In the genomic region with DNA sequence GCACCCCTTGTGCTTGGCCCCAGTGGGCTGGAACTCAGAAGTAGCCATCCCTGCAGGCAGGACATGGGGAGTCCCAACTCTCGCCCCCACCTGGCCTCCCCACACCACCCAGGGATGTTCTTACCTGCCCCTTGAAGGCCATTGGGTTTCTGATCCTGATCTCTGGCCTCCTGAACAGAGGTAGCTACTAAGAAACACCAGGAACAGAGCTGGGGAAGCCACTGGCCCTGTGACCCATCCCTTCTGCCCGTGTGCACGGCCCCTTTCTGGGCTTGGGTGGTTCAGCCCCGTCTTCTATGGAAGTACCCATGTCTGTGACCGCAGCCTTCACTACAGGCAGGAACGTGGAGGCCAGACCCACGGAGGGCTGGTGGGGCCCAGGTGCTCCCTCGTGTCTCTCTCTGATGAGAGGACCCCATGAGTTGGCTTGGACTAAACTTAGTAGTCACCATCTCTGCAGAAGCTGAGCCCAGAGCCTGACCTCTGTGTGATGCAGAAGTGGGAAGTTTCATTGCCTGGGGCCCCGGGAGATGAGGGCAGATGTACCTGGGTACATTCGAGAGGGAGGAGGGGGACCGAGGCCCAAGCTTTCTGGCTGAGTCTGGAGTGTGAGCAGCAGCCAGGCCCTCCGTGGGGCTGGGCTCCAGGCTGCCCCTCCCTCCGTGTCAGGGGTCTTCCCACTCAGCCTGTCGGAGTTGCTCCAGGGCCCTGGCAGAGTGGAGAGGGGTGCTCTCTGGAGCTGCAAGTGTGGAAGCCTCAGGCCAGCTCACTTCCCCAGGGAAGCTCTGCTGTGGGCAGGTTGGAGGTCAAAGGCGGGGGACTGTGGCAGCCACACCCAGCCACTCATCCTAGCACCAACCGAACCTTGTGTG, we compare ENCODE assay signal across 15 cellular contexts.
A peak's percentile ranks its signal among the peaks of the same experiment; 100 is the strongest.
DNase-seq lines count a peak whose midpoint lies in the region; ATAC-seq and TF ChIP-seq lines count a peak whose summit lies in the region.
"Had no signal": no experiment of that assay in that cellular context is flagged by ENCODE, and none has a peak within 500 bp of the region (broad histone marks: within the 10 kb centered on the region; RNA-seq: fewer than 3 reads in every experiment).

No MANE protein-coding gene starts in this region.

- no peak for TF ChIP-seq CTCF in OCI-LY3 (IDR thresholded peaks at IDR 0.05; ENCODE audit: low read depth, low read length)
- TF ChIP-seq CTCF in spleen (IDR thresholded peaks at IDR 0.05 in 8 of 11, conservative IDR thresholded peaks at IDR 0.05 in 3 of 11) = no peak

- DNase-seq in activated T-cell treated with anti-CD3 and anti-CD28 coated beads, Interleukin-2, amount 50 U/mL, for 72 hours = no peak
- no peak for DNase-seq in activated T-cell treated with anti-CD3 and anti-CD28 coated beads for 4 hours
- no peak for DNase-seq in effector memory CD8-positive, alpha-beta T cell
- DNase-seq in spleen = peak; percentile 80
- no peak for DNase-seq in T-helper 9 cell
- no peak for DNase-seq in DMS79 (lab: John Stamatoyannopoulos, UW)
- DNase-seq: activated gamma-delta T cell, islet precursor cell, T-helper 1 cell, trophoblast cell, WERI-Rb-1 had no signal

- H3K9me3 ChIP-seq in OCI-LY3 (ENCODE audit: insufficient read depth, low read length) (no peaks in the 10 kb centered on the region), spleen (no peaks in the 10 kb centered on the region)

- 76 to 90% (median 84%) methylated on average over 11 to 16 of the region's 16 CpGs for WGBS in spleen, 5 donors

- peaks cover 1 to 3% of the 10 kb centered on the region in 2 donors for H3K36me3 Mint-ChIP-seq in activated T-cell treated with anti-CD3 and anti-CD28 coated beads, Interleukin-2, amount 50 U/mL, for 72 hours (ENCODE audit: insufficient read depth in 2 of 2)
- H3K36me3 Mint-ChIP-seq in effector memory CD8-positive, alpha-beta T cell (ENCODE audit: insufficient read depth) = peaks cover 30% of the 10 kb centered on the region
- H3K36me3 Mint-ChIP-seq: neural progenitor cell had no signal

- no peaks in the 10 kb centered on the region for H3K27me3 Mint-ChIP-seq in activated T-cell treated with anti-CD3 and anti-CD28 coated beads, Interleukin-2, amount 50 U/mL, for 72 hours (ENCODE audit: low read depth)
- H3K27me3 Mint-ChIP-seq in effector memory CD8-positive, alpha-beta T cell = no peaks in the 10 kb centered on the region
- H3K27me3 Mint-ChIP-seq: stimulated activated naive CD8-positive, alpha-beta T cell treated with anti-CD3 and anti-CD28 coated beads, Interleukin-15, Interleukin-2, amounts not matched to agents 100 ng/mL and 50 ng/mL, for 24 hours had no signal

- H3K27ac ChIP-seq in OCI-LY3 (ENCODE audit: low read length) (peak overlapping the region; percentile 49), spleen (peak overlapping the region in 3 of 8 donors; percentile 95 to 96 (median 96))
- H3K27ac ChIP-seq: neural progenitor cell, WERI-Rb-1 had no signal

- H3K4me1 Mint-ChIP-seq in activated T-cell treated with anti-CD3 and anti-CD28 coated beads, Interleukin-2, amount 50 U/mL, for 72 hours (ENCODE audit: low read depth) = peaks cover 38% of the 10 kb centered on the region
- peaks cover 37 to 40% of the 10 kb centered on the region in 2 donors for H3K4me1 Mint-ChIP-seq in effector memory CD8-positive, alpha-beta T cell (ENCODE audit: low read depth in 2 of 2)
- H3K4me1 Mint-ChIP-seq: neural progenitor cell had no signal

- no peak for ATAC-seq in activated T-cell treated with anti-CD3 and anti-CD28 coated beads, Interleukin-2, amount 50 U/mL, for 72 hours (replicated peaks in 1 of 2)
- ATAC-seq in effector memory CD8-positive, alpha-beta T cell (replicated peaks) = no peak
- no peak for ATAC-seq in HG03460 (IDR thresholded peaks at IDR 0.05; ENCODE audit: unreplicated experiment)

- H3K27me3 ChIP-seq in OCI-LY3 (ENCODE audit: low read depth, low read length) (no peaks in the 10 kb centered on the region), spleen (replicated peaks in 1 of 7) (no peaks in the 10 kb centered on the region)

- peaks cover 38% of the 10 kb centered on the region for H3K79me2 ChIP-seq in OCI-LY3 (ENCODE audit: low read length)

- peak overlapping the region in 1 of 2 donors; percentile 96 for H3K4me3 Mint-ChIP-seq in activated T-cell treated with anti-CD3 and anti-CD28 coated beads, Interleukin-2, amount 50 U/mL, for 72 hours
- H3K4me3 Mint-ChIP-seq in effector memory CD8-positive, alpha-beta T cell = peak overlapping the region; percentile 33 to 48
- H3K4me3 Mint-ChIP-seq: neural progenitor cell had no signal

- no peak overlapping the region; the same call in 1 of the 2 replicates for H2AFZ ChIP-seq in OCI-LY3 (ENCODE audit: low read depth, low read length)
- H2AFZ ChIP-seq: neural progenitor cell had no signal

- H3K4me1 ChIP-seq in OCI-LY3 (ENCODE audit: low read length) (peaks cover 38% of the 10 kb centered on the region), spleen (peaks cover 15 to 62% (median 50%) of the 10 kb centered on the region in 6 donors)
- H3K4me1 ChIP-seq: neural progenitor cell had no signal

- intact Hi-C loops in spleen (cut with DNase I; ENCODE audit: low total_unique reads) = no loop called here

- no peaks in the 10 kb centered on the region for H3K9me3 Mint-ChIP-seq in activated T-cell treated with anti-CD3 and anti-CD28 coated beads, Interleukin-2, amount 50 U/mL, for 72 hours
- H3K9me3 Mint-ChIP-seq in effector memory CD8-positive, alpha-beta T cell = no peaks in the 10 kb centered on the region
- H3K9me3 Mint-ChIP-seq: neural progenitor cell; stimulated activated naive CD8-positive, alpha-beta T cell treated with anti-CD3 and anti-CD28 coated beads, Interleukin-15, Interleukin-2, amounts not matched to agents 100 ng/mL and 50 ng/mL, for 24 hours had no signal

- H3K9ac ChIP-seq in OCI-LY3 (ENCODE audit: low read length) = peak overlapping the region; percentile 45; the same call in 1 of the 2 replicates
- H3K9ac ChIP-seq: neural progenitor cell had no signal

- H3K4me2 ChIP-seq in OCI-LY3 (ENCODE audit: low read length) = peak overlapping the region; percentile 94
- H3K4me2 ChIP-seq: neural progenitor cell had no signal

- H4K20me1 ChIP-seq in OCI-LY3 (ENCODE audit: insufficient read depth, low read length) = peaks cover under 1% of the 10 kb centered on the region; the same call in 1 of the 2 replicates

- peaks cover 12% of the 10 kb centered on the region for H3K36me3 ChIP-seq in OCI-LY3 (replicated peaks; ENCODE audit: low read depth, low read length)
- H3K36me3 ChIP-seq in spleen = peaks cover 0 to 38% (median 0%) of the 10 kb centered on the region in 6 donors
- H3K36me3 ChIP-seq: neural progenitor cell, WERI-Rb-1 had no signal

- peak overlapping the region; percentile 46 for H3K27ac Mint-ChIP-seq in activated T-cell treated with anti-CD3 and anti-CD28 coated beads, Interleukin-2, amount 50 U/mL, for 72 hours
- H3K27ac Mint-ChIP-seq in effector memory CD8-positive, alpha-beta T cell = peak overlapping the region; percentile 99
- H3K27ac Mint-ChIP-seq: neural progenitor cell had no signal

- H3K4me3 ChIP-seq in OCI-LY3 (ENCODE audit: low read length) = peak overlapping the region; percentile 44; the same call in 1 of the 2 replicates
- H3K4me3 ChIP-seq in spleen = no peak overlapping the region
- H3K4me3 ChIP-seq: neural progenitor cell had no signal

- no peak for TF ChIP-seq POLR2A in spleen (IDR thresholded peaks at IDR 0.05)
